Comparison of ENCODE assay signal across 11 cellular contexts in genomic region chr22:37178350-37179125, GRCh38. TPM values are rescaled to one million over a fixed set of nuclear protein-coding genes. Genes with fewer than 3 reads are reported as not detected.
DNase-seq lines count a peak whose midpoint lies in the region; ATAC-seq and TF ChIP-seq lines count a peak whose summit lies in the region.
"Had no signal": no experiment of that assay in that cellular context is flagged by ENCODE, and none has a peak within 500 bp of the region (broad histone marks: within the 10 kb centered on the region; RNA-seq: fewer than 3 reads in every experiment).

No MANE protein-coding gene starts in this region.

- TF ChIP-seq CTCF in Panc1 (IDR thresholded peaks at IDR 0.05): no peak

- H3K4me1 ChIP-seq in Panc1 (ENCODE audit: control insufficient read depth, insufficient read depth, low read length): peaks cover 15% of the 10 kb centered on the region
- H3K4me1 ChIP-seq in ectodermal cell (ENCODE audit: control insufficient read depth, insufficient read depth, low read length): peaks cover 17% of the 10 kb centered on the region
- H3K4me1 ChIP-seq in subcutaneous abdominal adipose tissue (ENCODE audit: control insufficient read depth in 5 of 5, insufficient read depth in 5 of 5, low read length in 5 of 5): peaks cover 33 to 71% (median 65%) of the 10 kb centered on the region in 5 donors

- ATAC-seq in Panc1 (peak; percentile 42; the same call in 1 of the 2 replicates), GM18873 (IDR thresholded peaks at IDR 0.05; ENCODE audit: low FRiP score, unreplicated experiment) (no peak)
- no peak for ATAC-seq in activated CD8-positive, alpha-beta T cell treated with anti-CD3 and anti-CD28 coated beads, Interleukin-2, amount 10 ng/mL, durations not matched to agents 7 days and 5 days
- ATAC-seq: activated naive CD4-positive, alpha-beta T cell treated with anti-CD3 and anti-CD28 coated beads, Interleukin-2, amount 50 U/mL, for 72 hours had no signal

- H3K4me1 Mint-ChIP-seq in activated CD8-positive, alpha-beta T cell treated with anti-CD3 and anti-CD28 coated beads, Interleukin-2, amount 10 ng/mL, durations not matched to agents 7 days and 5 days (ENCODE audit: low read depth): peaks cover 39% of the 10 kb centered on the region
- H3K4me1 Mint-ChIP-seq in activated T-helper 1 cell treated with anti-CD3 and anti-CD28 coated beads, Interleukin-12 subunit alpha, Interleukin-12 subunit beta, Interleukin-2, Interleukin-4 antibody, amounts not matched to agents 30 ng/mL and 10 ng/mL and 1 ng/mL, durations not matched to agents 14 hours and 24 hours and 36 hours (ENCODE audit: low read depth): peaks cover 15% of the 10 kb centered on the region

- no peak overlapping the region for H3K27ac Mint-ChIP-seq in activated CD8-positive, alpha-beta T cell treated with anti-CD3 and anti-CD28 coated beads, Interleukin-2, amount 10 ng/mL, durations not matched to agents 7 days and 5 days
- no peak overlapping the region for H3K27ac Mint-ChIP-seq in activated T-helper 1 cell treated with anti-CD3 and anti-CD28 coated beads, Interleukin-12 subunit alpha, Interleukin-12 subunit beta, Interleukin-2, Interleukin-4 antibody, amounts not matched to agents 30 ng/mL and 10 ng/mL and 1 ng/mL, durations not matched to agents 14 hours and 24 hours and 36 hours

- no peaks in the 10 kb centered on the region for H3K9me3 Mint-ChIP-seq in activated CD8-positive, alpha-beta T cell treated with anti-CD3 and anti-CD28 coated beads, Interleukin-2, amount 10 ng/mL, durations not matched to agents 7 days and 5 days (ENCODE audit: insufficient read depth)
- no peaks in the 10 kb centered on the region for H3K9me3 Mint-ChIP-seq in activated T-helper 1 cell treated with anti-CD3 and anti-CD28 coated beads, Interleukin-12 subunit alpha, Interleukin-12 subunit beta, Interleukin-2, Interleukin-4 antibody, amounts not matched to agents 30 ng/mL and 10 ng/mL and 1 ng/mL, durations not matched to agents 14 hours and 24 hours and 36 hours
- H3K9me3 Mint-ChIP-seq: activated naive CD4-positive, alpha-beta T cell treated with anti-CD3 and anti-CD28 coated beads, Interleukin-2, amount 50 U/mL, for 72 hours had no signal

- intact Hi-C loops in Panc1 (cut with micrococcal nuclease; ENCODE audit: unreplicated experiment): no loop called here
- intact Hi-C loops in activated T-helper 1 cell treated with anti-CD3 and anti-CD28 coated beads, Interleukin-12 subunit alpha, Interleukin-12 subunit beta, Interleukin-2, Interleukin-4 antibody, amounts not matched to agents 30 ng/mL and 10 ng/mL and 1 ng/mL, durations not matched to agents 14 hours and 24 hours and 36 hours (cut with micrococcal nuclease): no loop called here

- no TSS peak for BruUV-seq in Panc1 (replicated peaks; lab: Mats Ljungman, UMichigan)

- no peak overlapping the region for H3K4me3 Mint-ChIP-seq in activated CD8-positive, alpha-beta T cell treated with anti-CD3 and anti-CD28 coated beads, Interleukin-2, amount 10 ng/mL, durations not matched to agents 7 days and 5 days
- no peak overlapping the region for H3K4me3 Mint-ChIP-seq in activated T-helper 1 cell treated with anti-CD3 and anti-CD28 coated beads, Interleukin-12 subunit alpha, Interleukin-12 subunit beta, Interleukin-2, Interleukin-4 antibody, amounts not matched to agents 30 ng/mL and 10 ng/mL and 1 ng/mL, durations not matched to agents 14 hours and 24 hours and 36 hours

- peak overlapping the region; percentile 51 for H3K27ac ChIP-seq in Panc1 (ENCODE audit: low read length)
- peak overlapping the region; percentile 76 for H3K27ac ChIP-seq in ectodermal cell (ENCODE audit: insufficient read depth, low read depth, low read length, poor library complexity, severe bottlenecking)
- H3K27ac ChIP-seq in subcutaneous abdominal adipose tissue (ENCODE audit: low read depth, low read length): peak overlapping the region; percentile 82

- H3K4me3 ChIP-seq in Panc1 (ENCODE audit: low read depth in 2 of 2, low read length in 2 of 2) (no peak overlapping the region), ectodermal cell (ENCODE audit: insufficient read depth, low read depth, low read length) (no peak overlapping the region), subcutaneous abdominal adipose tissue (ENCODE audit: low read depth in 1 of 5, low read length in 5 of 5) (peak overlapping the region in 2 of 5 donors; percentile 7 to 15)

- no peaks in the 10 kb centered on the region for H3K36me3 ChIP-seq in Panc1 (ENCODE audit: control insufficient read depth, insufficient read depth, low read length)
- no peaks in the 10 kb centered on the region for H3K36me3 ChIP-seq in ectodermal cell (ENCODE audit: control insufficient read depth, insufficient read depth, low read length)
- peaks cover 0 to 4% (median 0%) of the 10 kb centered on the region in 5 donors for H3K36me3 ChIP-seq in subcutaneous abdominal adipose tissue (ENCODE audit: control insufficient read depth in 5 of 5, insufficient read depth in 5 of 5, low read length in 5 of 5)

- peak overlapping the region; percentile 11 to 74 (median 62) for H3K9ac ChIP-seq in subcutaneous abdominal adipose tissue (ENCODE audit: low read length in 5 of 5)

- DNase-seq in Panc1 (ENCODE audit: low read depth, low spot score) (no peak), lung microvascular endothelial cell (ENCODE audit: low read depth in 2 of 2) (peak; percentile 32 to 74)
- no peak for DNase-seq in activated CD8-positive, alpha-beta T cell treated with anti-CD3 and anti-CD28 coated beads, Interleukin-2, amount 10 ng/mL, durations not matched to agents 7 days and 5 days
- no peak for DNase-seq in activated CD8-positive, alpha-beta memory T cell treated with anti-CD3 and anti-CD28 coated beads for 24 hours
- no peak for DNase-seq in activated T-helper 1 cell treated with anti-CD3 and anti-CD28 coated beads, Interleukin-12 subunit alpha, Interleukin-12 subunit beta, Interleukin-2, Interleukin-4 antibody, amounts not matched to agents 30 ng/mL and 10 ng/mL and 1 ng/mL, durations not matched to agents 14 hours and 24 hours and 36 hours (ENCODE audit: low spot score)
- DNase-seq: foreskin melanocyte, NCI-H510A treated with DMSO at 0.1 percent for 48 hours had no signal

- POLR2A ChIA-PET in Panc1 (lab: Charles Lee): interaction anchor here (0.6 kb wide), 1 partner anchor 66 kb away, joined by 3 read pairs; no protein-coding TSS in a partner anchor
- POLR2A ChIA-PET in activated CD8-positive, alpha-beta T cell treated with anti-CD3 and anti-CD28 coated beads, Interleukin-2, amount 10 ng/mL, durations not matched to agents 7 days and 5 days (lab: Charles Lee): interaction anchor here (0.6 kb wide), 1 partner anchor 29 kb away, joined by 3 read pairs; the partner anchor contains the start of gene IL2RB

- H3K36me3 Mint-ChIP-seq in activated CD8-positive, alpha-beta T cell treated with anti-CD3 and anti-CD28 coated beads, Interleukin-2, amount 10 ng/mL, durations not matched to agents 7 days and 5 days (ENCODE audit: low read depth): peaks cover 7% of the 10 kb centered on the region
- no peaks in the 10 kb centered on the region for H3K36me3 Mint-ChIP-seq in activated T-helper 1 cell treated with anti-CD3 and anti-CD28 coated beads, Interleukin-12 subunit alpha, Interleukin-12 subunit beta, Interleukin-2, Interleukin-4 antibody, amounts not matched to agents 30 ng/mL and 10 ng/mL and 1 ng/mL, durations not matched to agents 14 hours and 24 hours and 36 hours (ENCODE audit: low read depth)
- H3K36me3 Mint-ChIP-seq: activated naive CD4-positive, alpha-beta T cell treated with anti-CD3 and anti-CD28 coated beads, Interleukin-2, amount 50 U/mL, for 72 hours had no signal

- CTCF ChIA-PET in Panc1 (lab: Charles Lee): interaction anchor here (0.6 kb wide), 1 partner anchor 51 kb away, joined by 3 read pairs; no protein-coding TSS in a partner anchor
- CTCF ChIA-PET in activated CD8-positive, alpha-beta T cell treated with anti-CD3 and anti-CD28 coated beads, Interleukin-2, amount 10 ng/mL, durations not matched to agents 7 days and 5 days (lab: Charles Lee): interaction anchor here (1.7 to 2.5 kb wide), 4 partner anchors 13 to 21 kb away, joined by 6 to 11 read pairs (median 8); no protein-coding TSS in a partner anchor

- H3K9me3 ChIP-seq in Panc1 (ENCODE audit: control insufficient read depth, insufficient read depth, low read depth, low read length) (no peaks in the 10 kb centered on the region), ectodermal cell (ENCODE audit: control insufficient read depth, low read length) (no peaks in the 10 kb centered on the region), subcutaneous abdominal adipose tissue (ENCODE audit: control insufficient read depth in 5 of 5, low read length in 5 of 5) (no peaks in the 10 kb centered on the region)

- H3K27me3 ChIP-seq in Panc1 (ENCODE audit: control insufficient read depth, insufficient read depth, low read length) (no peaks in the 10 kb centered on the region), ectodermal cell (ENCODE audit: control insufficient read depth, insufficient read depth, low read length, poor library complexity, severe bottlenecking) (no peaks in the 10 kb centered on the region), subcutaneous abdominal adipose tissue (ENCODE audit: control insufficient read depth in 5 of 5, insufficient read depth in 4 of 5, low read length in 5 of 5) (no peaks in the 10 kb centered on the region)

- in situ Hi-C loops in Panc1 (cut with HindIII; ENCODE audit: low pct_unique_long_range_greater_than_20kb, low sequenced_read_pairs): no loop called here

- H3K27me3 Mint-ChIP-seq in activated CD8-positive, alpha-beta T cell treated with anti-CD3 and anti-CD28 coated beads, Interleukin-2, amount 10 ng/mL, durations not matched to agents 7 days and 5 days (ENCODE audit: low read depth): peaks cover 6% of the 10 kb centered on the region
- H3K27me3 Mint-ChIP-seq in activated T-helper 1 cell treated with anti-CD3 and anti-CD28 coated beads, Interleukin-12 subunit alpha, Interleukin-12 subunit beta, Interleukin-2, Interleukin-4 antibody, amounts not matched to agents 30 ng/mL and 10 ng/mL and 1 ng/mL, durations not matched to agents 14 hours and 24 hours and 36 hours (ENCODE audit: insufficient read depth): peaks cover 21% of the 10 kb centered on the region

- 63% methylated on average over 17 of the region's 17 CpGs for WGBS in ectodermal cell, 2 experiments

RNA-seq across cellular contexts. Expression of gene C1QTNF6, which starts 9.5 kb away (rescaled TPM):
- 25.0 TPM for total RNA-seq in Panc1 (2021; ENCODE audit: unreplicated experiment)
- 24.0 TPM for polyA plus RNA-seq in Panc1 (2012; ENCODE audit: insufficient read length)
- 16.9 TPM for polyA plus RNA-seq in ectodermal cell (2013, experiment 1 of 4)
- 18.6 TPM for polyA plus RNA-seq in ectodermal cell (2013, experiment 2 of 4)
- polyA plus RNA-seq in ectodermal cell (2013, experiment 3 of 4): 14.0 TPM
- polyA plus RNA-seq in ectodermal cell (2013, experiment 4 of 4): 18.2 TPM
- total RNA-seq in lung microvascular endothelial cell: 0.99 and 4.6 TPM in 2 replicates
- 1 to 10 TPM; 6.1 to 6.2 TPM for total RNA-seq in activated CD8-positive, alpha-beta T cell treated with anti-CD3 and anti-CD28 coated beads, Interleukin-2, amount 10 ng/mL, durations not matched to agents 7 days and 5 days
- total RNA-seq in activated T-helper 1 cell treated with anti-CD3 and anti-CD28 coated beads, Interleukin-12 subunit alpha, Interleukin-12 subunit beta, Interleukin-2, Interleukin-4 antibody, amounts not matched to agents 30 ng/mL and 10 ng/mL and 1 ng/mL, durations not matched to agents 14 hours and 24 hours and 36 hours: 4.8 and 4.9 TPM in 2 replicates

RNA-seq across cellular contexts. Expression of gene IL2RB, which starts 28.8 kb away (rescaled TPM):
- total RNA-seq in Panc1 (2021; ENCODE audit: unreplicated experiment) (1.0 TPM), lung microvascular endothelial cell (not detected in 2 replicates)
- 0.59 TPM for polyA plus RNA-seq in Panc1 (2012; ENCODE audit: insufficient read length)
- 1.3 TPM for polyA plus RNA-seq in ectodermal cell (2013, experiment 1 of 4)
- polyA plus RNA-seq in ectodermal cell (2013, experiment 2 of 4): 1.5 TPM
- 1.3 TPM for polyA plus RNA-seq in ectodermal cell (2013, experiment 3 of 4)
- polyA plus RNA-seq in ectodermal cell (2013, experiment 4 of 4): 0.93 TPM
- total RNA-seq in activated CD8-positive, alpha-beta T cell treated with anti-CD3 and anti-CD28 coated beads, Interleukin-2, amount 10 ng/mL, durations not matched to agents 7 days and 5 days: 100 to 1,000 TPM; 202 to 213 TPM
- total RNA-seq in activated T-helper 1 cell treated with anti-CD3 and anti-CD28 coated beads, Interleukin-12 subunit alpha, Interleukin-12 subunit beta, Interleukin-2, Interleukin-4 antibody, amounts not matched to agents 30 ng/mL and 10 ng/mL and 1 ng/mL, durations not matched to agents 14 hours and 24 hours and 36 hours: 273 and 278 TPM in 2 replicates

RNA-seq across cellular contexts. Expression of gene SSTR3, which starts 33.7 kb away (rescaled TPM):
- total RNA-seq in Panc1 (2021; ENCODE audit: unreplicated experiment) (0.08 TPM), lung microvascular endothelial cell (not detected in 2 replicates)
- not detected for polyA plus RNA-seq in Panc1 (2012; ENCODE audit: insufficient read length)
- 0.74 TPM for polyA plus RNA-seq in ectodermal cell (2013, experiment 1 of 4)
- 0.73 TPM for polyA plus RNA-seq in ectodermal cell (2013, experiment 2 of 4)
- 0.43 TPM for polyA plus RNA-seq in ectodermal cell (2013, experiment 3 of 4)
- polyA plus RNA-seq in ectodermal cell (2013, experiment 4 of 4): 0.53 TPM
- total RNA-seq in activated CD8-positive, alpha-beta T cell treated with anti-CD3 and anti-CD28 coated beads, Interleukin-2, amount 10 ng/mL, durations not matched to agents 7 days and 5 days: 1 to 10 TPM; 3.5 to 3.6 TPM
- 2.3 TPM in 2 replicates for total RNA-seq in activated T-helper 1 cell treated with anti-CD3 and anti-CD28 coated beads, Interleukin-12 subunit alpha, Interleukin-12 subunit beta, Interleukin-2, Interleukin-4 antibody, amounts not matched to agents 30 ng/mL and 10 ng/mL and 1 ng/mL, durations not matched to agents 14 hours and 24 hours and 36 hours

Comparison
In these comparisons a context has a peak if more than half of its experiments do, and no peak if none do; other contexts are left out.
1. DNase-seq: peak in lung microvascular endothelial cell (2 of 2); none in Panc1 (single experiment), activated CD8-positive, alpha-beta T cell treated with anti-CD3 and anti-CD28 coated beads, Interleukin-2, amount 10 ng/mL, durations not matched to agents 7 days and 5 days (single experiment), activated CD8-positive, alpha-beta memory T cell treated with anti-CD3 and anti-CD28 coated beads for 24 hours (single experiment) and activated T-helper 1 cell treated with anti-CD3 and anti-CD28 coated beads, Interleukin-12 subunit alpha, Interleukin-12 subunit beta, Interleukin-2, Interleukin-4 antibody, amounts not matched to agents 30 ng/mL and 10 ng/mL and 1 ng/mL, durations not matched to agents 14 hours and 24 hours and 36 hours (single experiment).
2. RNA of gene IL2RB, which starts 28.8 kb away (total RNA-seq): 273 to 278 TPM in activated T-helper 1 cell treated with anti-CD3 and anti-CD28 coated beads, Interleukin-12 subunit alpha, Interleukin-12 subunit beta, Interleukin-2, Interleukin-4 antibody, amounts not matched to agents 30 ng/mL and 10 ng/mL and 1 ng/mL, durations not matched to agents 14 hours and 24 hours and 36 hours and 202 to 213 TPM in activated CD8-positive, alpha-beta T cell treated with anti-CD3 and anti-CD28 coated beads, Interleukin-2, amount 10 ng/mL, durations not matched to agents 7 days and 5 days; 1.0 TPM in Panc1 (single experiment) and not detected in lung microvascular endothelial cell; every median in the first group is over 100 times any median in the second.
3. Peak in every context shown above with its lines, with median percentiles within 50 percentile points of each other: H3K27ac ChIP-seq.